1 cellular context compared by ENCODE assay signal in the genomic region with DNA sequence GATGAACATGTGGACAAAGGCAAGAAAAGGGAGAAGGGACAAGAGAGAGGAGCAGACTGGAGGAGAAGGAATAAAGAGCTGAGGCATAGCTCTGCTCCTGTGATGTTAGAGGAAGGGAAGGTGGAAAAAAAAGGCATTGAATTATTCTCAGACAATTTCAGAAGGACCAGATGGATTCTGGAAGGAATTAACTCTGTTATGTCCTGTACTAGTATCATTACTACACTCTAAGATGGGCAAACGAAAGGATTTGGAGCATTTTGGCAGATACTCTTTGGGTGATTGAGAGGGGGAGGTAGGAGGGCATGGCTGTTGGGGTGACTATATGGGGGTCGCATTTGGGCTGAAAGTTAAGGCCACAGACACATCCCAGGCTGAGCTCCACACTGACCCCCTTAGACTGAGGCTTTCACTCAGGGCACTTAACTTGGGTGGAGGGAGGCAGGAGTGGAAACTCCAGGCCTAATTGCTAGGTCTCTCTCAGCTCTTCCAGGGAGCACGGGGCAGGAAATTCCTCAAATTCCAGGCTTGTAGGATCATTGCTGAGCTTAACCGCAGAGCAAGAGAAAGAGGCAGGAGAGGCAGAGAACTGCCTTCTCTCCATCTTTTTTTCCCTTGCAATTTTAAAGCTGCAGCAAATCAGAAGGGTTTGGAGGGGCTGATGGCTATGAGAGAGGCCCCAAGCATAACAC.
TF ChIP-seq lines count a peak whose summit lies in the region.

No MANE protein-coding gene starts in this region.

TF ChIP-seq in GM23338, 12 proteins besides CTCF, POLR2A, EP300 and RAD21 (continued from another document):
- TF ChIP-seq ZNF462 (CRISPR knock-in tag; IDR thresholded peaks at IDR 0.05) (peak; percentile 21; the same call in 1 of the 2 replicates), POLR2AphosphoS5 (IDR thresholded peaks at IDR 0.05; ENCODE audit: low read depth) (peak; percentile 20; the same call in 1 of the 2 replicates), EZH2phosphoT487 (IDR thresholded peaks at IDR 0.05; ENCODE audit: unreplicated experiment) (no peak), EZH2 (IDR thresholded peaks at IDR 0.05; ENCODE audit: low read depth, unreplicated experiment) (no peak), ZNF114 (CRISPR knock-in tag; IDR thresholded peaks at IDR 0.05) (no peak), ZNF331 (CRISPR knock-in tag; IDR thresholded peaks at IDR 0.05; ENCODE audit: low read depth) (no peak; the same call in 1 of the 2 replicates)
- TF ChIP-seq, protein P1, sequence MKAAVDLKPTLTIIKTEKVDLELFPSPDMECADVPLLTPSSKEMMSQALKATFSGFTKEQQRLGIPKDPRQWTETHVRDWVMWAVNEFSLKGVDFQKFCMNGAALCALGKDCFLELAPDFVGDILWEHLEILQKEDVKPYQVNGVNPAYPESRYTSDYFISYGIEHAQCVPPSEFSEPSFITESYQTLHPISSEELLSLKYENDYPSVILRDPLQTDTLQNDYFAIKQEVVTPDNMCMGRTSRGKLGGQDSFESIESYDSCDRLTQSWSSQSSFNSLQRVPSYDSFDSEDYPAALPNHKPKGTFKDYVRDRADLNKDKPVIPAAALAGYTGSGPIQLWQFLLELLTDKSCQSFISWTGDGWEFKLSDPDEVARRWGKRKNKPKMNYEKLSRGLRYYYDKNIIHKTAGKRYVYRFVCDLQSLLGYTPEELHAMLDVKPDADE (IDR thresholded peaks at IDR 0.05) = peak; percentile 77
TF ChIP-seq in GM23338: peak in this region for 4.
